In the genomic region with DNA sequence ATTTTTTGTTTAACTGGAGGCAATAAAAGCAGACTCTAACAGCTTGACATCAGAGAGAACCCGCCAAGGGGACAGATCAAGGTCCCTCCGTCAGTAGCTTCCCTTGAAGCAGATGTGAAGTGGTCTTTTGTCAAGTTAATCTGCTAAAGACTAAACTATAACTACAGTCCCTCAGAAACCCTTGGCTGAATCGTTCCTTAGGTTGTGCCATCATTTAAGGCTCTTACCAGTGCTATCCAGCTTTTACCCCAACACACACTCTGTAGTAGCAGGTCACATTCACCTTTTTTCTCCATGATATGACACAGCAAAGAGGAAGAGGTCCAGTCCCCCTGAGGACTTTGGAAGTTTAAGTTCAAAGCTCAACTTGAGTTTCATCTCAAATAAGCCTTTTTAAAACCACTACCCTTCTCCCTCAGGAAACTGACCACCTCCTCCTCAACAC, we compare ENCODE assay signal across 1 cellular context.
A peak's percentile ranks its signal among the peaks of the same experiment; 100 is the strongest.
TF ChIP-seq lines count a peak whose summit lies in the region.

No MANE protein-coding gene starts in this region.

TF ChIP-seq in HepG2, 621 proteins besides CTCF, POLR2A, EP300 and RAD21 (continued from another document and continues in another):
- TF ChIP-seq, protein P1, sequence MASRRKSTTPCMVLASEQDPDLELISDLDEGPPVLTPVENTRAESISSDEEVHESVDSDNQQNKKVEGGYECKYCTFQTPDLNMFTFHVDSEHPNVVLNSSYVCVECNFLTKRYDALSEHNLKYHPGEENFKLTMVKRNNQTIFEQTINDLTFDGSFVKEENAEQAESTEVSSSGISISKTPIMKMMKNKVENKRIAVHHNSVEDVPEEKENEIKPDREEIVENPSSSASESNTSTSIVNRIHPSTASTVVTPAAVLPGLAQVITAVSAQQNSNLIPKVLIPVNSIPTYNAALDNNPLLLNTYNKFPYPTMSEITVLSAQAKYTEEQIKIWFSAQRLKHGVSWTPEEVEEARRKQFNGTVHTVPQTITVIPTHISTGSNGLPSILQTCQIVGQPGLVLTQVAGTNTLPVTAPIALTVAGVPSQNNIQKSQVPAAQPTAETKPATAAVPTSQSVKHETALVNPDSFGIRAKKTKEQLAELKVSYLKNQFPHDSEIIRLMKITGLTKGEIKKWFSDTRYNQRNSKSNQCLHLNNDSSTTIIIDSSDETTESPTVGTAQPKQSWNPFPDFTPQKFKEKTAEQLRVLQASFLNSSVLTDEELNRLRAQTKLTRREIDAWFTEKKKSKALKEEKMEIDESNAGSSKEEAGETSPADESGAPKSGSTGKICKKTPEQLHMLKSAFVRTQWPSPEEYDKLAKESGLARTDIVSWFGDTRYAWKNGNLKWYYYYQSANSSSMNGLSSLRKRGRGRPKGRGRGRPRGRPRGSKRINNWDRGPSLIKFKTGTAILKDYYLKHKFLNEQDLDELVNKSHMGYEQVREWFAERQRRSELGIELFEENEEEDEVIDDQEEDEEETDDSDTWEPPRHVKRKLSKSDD (CRISPR knock-in tag; IDR thresholded peaks at IDR 0.05; ENCODE audit: low read depth) = no peak
- TF ChIP-seq PHF20 (CRISPR knock-in tag; IDR thresholded peaks at IDR 0.05) (no peak), ZKSCAN5 (CRISPR knock-in tag; IDR thresholded peaks at IDR 0.05) (no peak), NFATC3 (CRISPR knock-in tag; IDR thresholded peaks at IDR 0.05) (no peak), ZFP36L1 (CRISPR knock-in tag; IDR thresholded peaks at IDR 0.05) (no peak), RBFOX2 (IDR thresholded peaks at IDR 0.05; ENCODE audit: low read depth, low read length) (peak; percentile 37; the same call in 1 of the 2 replicates), HDAC6 (IDR thresholded peaks at IDR 0.05; ENCODE audit: low read depth, low read length) (no peak), CEBPB (IDR thresholded peaks at IDR 0.05; ENCODE audit: borderline replicate concordance, low read depth, low read length) (no peak), ATM (IDR thresholded peaks at IDR 0.05; ENCODE audit: borderline replicate concordance) (no peak), RXRB (CRISPR knock-in tag; IDR thresholded peaks at IDR 0.05; ENCODE audit: borderline replicate concordance) (peak; percentile 60; the same call in 1 of the 2 replicates), SNAI1 (CRISPR knock-in tag; IDR thresholded peaks at IDR 0.05; ENCODE audit: borderline replicate concordance) (0 out of 2 replicates have a peak, but pooled peaks have one; percentile 58), GATA4 (IDR thresholded peaks at IDR 0.05; ENCODE audit: borderline replicate concordance, low read depth) (no peak), ZNF468 (CRISPR knock-in tag; IDR thresholded peaks at IDR 0.05) (no peak), IKZF1 (IDR thresholded peaks at IDR 0.05) (no peak), GLI4 (CRISPR knock-in tag; IDR thresholded peaks at IDR 0.05; ENCODE audit: borderline replicate concordance) (no peak), ZNF562 (CRISPR knock-in tag; IDR thresholded peaks at IDR 0.05; ENCODE audit: borderline replicate concordance) (no peak), HIVEP1 (CRISPR knock-in tag; IDR thresholded peaks at IDR 0.05) (no peak), NFE2 (CRISPR knock-in tag; IDR thresholded peaks at IDR 0.05) (no peak), ZNF556 (CRISPR knock-in tag; IDR thresholded peaks at IDR 0.05; ENCODE audit: borderline replicate concordance) (no peak), ZNF543 (CRISPR knock-in tag; IDR thresholded peaks at IDR 0.05) (no peak)
- TF ChIP-seq, protein P2, sequence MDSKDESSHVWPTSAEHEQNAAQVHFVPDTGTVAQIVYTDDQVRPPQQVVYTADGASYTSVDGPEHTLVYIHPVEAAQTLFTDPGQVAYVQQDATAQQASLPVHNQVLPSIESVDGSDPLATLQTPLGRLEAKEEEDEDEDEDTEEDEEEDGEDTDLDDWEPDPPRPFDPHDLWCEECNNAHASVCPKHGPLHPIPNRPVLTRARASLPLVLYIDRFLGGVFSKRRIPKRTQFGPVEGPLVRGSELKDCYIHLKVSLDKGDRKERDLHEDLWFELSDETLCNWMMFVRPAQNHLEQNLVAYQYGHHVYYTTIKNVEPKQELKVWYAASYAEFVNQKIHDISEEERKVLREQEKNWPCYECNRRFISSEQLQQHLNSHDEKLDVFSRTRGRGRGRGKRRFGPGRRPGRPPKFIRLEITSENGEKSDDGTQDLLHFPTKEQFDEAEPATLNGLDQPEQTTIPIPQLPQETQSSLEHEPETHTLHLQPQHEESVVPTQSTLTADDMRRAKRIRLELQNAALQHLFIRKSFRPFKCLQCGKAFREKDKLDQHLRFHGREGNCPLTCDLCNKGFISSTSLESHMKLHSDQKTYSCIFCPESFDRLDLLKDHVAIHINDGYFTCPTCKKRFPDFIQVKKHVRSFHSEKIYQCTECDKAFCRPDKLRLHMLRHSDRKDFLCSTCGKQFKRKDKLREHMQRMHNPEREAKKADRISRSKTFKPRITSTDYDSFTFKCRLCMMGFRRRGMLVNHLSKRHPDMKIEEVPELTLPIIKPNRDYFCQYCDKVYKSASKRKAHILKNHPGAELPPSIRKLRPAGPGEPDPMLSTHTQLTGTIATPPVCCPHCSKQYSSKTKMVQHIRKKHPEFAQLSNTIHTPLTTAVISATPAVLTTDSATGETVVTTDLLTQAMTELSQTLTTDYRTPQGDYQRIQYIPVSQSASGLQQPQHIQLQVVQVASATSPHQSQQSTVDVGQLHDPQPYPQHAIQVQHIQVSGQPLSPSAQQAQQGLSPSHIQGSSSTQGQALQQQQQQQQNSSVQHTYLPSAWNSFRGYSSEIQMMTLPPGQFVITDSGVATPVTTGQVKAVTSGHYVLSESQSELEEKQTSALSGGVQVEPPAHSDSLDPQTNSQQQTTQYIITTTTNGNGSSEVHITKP (CRISPR knock-in tag; IDR thresholded peaks at IDR 0.05; ENCODE audit: low read depth) = no peak
- TF ChIP-seq, protein P3, sequence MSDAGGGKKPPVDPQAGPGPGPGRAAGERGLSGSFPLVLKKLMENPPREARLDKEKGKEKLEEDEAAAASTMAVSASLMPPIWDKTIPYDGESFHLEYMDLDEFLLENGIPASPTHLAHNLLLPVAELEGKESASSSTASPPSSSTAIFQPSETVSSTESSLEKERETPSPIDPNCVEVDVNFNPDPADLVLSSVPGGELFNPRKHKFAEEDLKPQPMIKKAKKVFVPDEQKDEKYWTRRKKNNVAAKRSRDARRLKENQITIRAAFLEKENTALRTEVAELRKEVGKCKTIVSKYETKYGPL (CRISPR knock-in tag; IDR thresholded peaks at IDR 0.05) = no peak
- TF ChIP-seq, protein P4, sequence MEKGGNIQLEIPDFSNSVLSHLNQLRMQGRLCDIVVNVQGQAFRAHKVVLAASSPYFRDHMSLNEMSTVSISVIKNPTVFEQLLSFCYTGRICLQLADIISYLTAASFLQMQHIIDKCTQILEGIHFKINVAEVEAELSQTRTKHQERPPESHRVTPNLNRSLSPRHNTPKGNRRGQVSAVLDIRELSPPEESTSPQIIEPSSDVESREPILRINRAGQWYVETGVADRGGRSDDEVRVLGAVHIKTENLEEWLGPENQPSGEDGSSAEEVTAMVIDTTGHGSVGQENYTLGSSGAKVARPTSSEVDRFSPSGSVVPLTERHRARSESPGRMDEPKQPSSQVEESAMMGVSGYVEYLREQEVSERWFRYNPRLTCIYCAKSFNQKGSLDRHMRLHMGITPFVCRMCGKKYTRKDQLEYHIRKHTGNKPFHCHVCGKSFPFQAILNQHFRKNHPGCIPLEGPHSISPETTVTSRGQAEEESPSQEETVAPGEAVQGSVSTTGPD (CRISPR knock-in tag; IDR thresholded peaks at IDR 0.05) = no peak
- TF ChIP-seq, protein P5, sequence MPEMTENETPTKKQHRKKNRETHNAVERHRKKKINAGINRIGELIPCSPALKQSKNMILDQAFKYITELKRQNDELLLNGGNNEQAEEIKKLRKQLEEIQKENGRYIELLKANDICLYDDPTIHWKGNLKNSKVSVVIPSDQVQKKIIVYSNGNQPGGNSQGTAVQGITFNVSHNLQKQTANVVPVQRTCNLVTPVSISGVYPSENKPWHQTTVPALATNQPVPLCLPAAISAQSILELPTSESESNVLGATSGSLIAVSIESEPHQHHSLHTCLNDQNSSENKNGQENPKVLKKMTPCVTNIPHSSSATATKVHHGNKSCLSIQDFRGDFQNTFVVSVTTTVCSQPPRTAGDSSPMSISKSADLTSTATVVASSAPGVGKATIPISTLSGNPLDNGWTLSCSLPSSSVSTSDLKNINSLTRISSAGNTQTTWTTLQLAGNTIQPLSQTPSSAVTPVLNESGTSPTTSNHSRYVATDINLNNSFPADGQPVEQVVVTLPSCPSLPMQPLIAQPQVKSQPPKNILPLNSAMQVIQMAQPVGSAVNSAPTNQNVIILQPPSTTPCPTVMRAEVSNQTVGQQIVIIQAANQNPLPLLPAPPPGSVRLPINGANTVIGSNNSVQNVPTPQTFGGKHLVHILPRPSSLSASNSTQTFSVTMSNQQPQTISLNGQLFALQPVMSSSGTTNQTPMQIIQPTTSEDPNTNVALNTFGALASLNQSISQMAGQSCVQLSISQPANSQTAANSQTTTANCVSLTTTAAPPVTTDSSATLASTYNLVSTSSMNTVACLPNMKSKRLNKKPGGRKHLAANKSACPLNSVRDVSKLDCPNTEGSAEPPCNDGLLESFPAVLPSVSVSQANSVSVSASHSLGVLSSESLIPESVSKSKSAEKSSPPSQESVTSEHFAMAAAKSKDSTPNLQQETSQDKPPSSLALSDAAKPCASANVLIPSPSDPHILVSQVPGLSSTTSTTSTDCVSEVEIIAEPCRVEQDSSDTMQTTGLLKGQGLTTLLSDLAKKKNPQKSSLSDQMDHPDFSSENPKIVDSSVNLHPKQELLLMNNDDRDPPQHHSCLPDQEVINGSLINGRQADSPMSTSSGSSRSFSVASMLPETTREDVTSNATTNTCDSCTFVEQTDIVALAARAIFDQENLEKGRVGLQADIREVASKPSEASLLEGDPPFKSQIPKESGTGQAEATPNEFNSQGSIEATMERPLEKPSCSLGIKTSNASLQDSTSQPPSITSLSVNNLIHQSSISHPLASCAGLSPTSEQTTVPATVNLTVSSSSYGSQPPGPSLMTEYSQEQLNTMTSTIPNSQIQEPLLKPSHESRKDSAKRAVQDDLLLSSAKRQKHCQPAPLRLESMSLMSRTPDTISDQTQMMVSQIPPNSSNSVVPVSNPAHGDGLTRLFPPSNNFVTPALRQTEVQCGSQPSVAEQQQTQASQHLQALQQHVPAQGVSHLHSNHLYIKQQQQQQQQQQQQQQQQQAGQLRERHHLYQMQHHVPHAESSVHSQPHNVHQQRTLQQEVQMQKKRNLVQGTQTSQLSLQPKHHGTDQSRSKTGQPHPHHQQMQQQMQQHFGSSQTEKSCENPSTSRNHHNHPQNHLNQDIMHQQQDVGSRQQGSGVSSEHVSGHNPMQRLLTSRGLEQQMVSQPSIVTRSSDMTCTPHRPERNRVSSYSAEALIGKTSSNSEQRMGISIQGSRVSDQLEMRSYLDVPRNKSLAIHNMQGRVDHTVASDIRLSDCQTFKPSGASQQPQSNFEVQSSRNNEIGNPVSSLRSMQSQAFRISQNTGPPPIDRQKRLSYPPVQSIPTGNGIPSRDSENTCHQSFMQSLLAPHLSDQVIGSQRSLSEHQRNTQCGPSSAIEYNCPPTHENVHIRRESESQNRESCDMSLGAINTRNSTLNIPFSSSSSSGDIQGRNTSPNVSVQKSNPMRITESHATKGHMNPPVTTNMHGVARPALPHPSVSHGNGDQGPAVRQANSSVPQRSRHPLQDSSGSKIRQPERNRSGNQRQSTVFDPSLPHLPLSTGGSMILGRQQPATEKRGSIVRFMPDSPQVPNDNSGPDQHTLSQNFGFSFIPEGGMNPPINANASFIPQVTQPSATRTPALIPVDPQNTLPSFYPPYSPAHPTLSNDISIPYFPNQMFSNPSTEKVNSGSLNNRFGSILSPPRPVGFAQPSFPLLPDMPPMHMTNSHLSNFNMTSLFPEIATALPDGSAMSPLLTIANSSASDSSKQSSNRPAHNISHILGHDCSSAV (CRISPR knock-in tag; IDR thresholded peaks at IDR 0.05; ENCODE audit: borderline replicate concordance) = no peak
- TF ChIP-seq, protein P6, sequence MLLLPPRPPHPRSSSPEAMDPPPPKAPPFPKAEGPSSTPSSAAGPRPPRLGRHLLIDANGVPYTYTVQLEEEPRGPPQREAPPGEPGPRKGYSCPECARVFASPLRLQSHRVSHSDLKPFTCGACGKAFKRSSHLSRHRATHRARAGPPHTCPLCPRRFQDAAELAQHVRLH (CRISPR knock-in tag; IDR thresholded peaks at IDR 0.05; ENCODE audit: borderline replicate concordance, low read depth) = no peak
- TF ChIP-seq, protein P7, sequence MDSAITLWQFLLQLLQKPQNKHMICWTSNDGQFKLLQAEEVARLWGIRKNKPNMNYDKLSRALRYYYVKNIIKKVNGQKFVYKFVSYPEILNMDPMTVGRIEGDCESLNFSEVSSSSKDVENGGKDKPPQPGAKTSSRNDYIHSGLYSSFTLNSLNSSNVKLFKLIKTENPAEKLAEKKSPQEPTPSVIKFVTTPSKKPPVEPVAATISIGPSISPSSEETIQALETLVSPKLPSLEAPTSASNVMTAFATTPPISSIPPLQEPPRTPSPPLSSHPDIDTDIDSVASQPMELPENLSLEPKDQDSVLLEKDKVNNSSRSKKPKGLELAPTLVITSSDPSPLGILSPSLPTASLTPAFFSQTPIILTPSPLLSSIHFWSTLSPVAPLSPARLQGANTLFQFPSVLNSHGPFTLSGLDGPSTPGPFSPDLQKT (CRISPR knock-in tag; IDR thresholded peaks at IDR 0.05; ENCODE audit: borderline replicate concordance) = no peak
